12 cellular contexts compared by ENCODE assay signal in genomic region chr12:49903351-49903699, GRCh38. TPM values are rescaled to one million over a fixed set of nuclear protein-coding genes. Genes with fewer than 3 reads are reported as not detected.
DNase-seq lines count a peak whose midpoint lies in the region; ATAC-seq, FAIRE-seq and TF ChIP-seq lines count a peak whose summit lies in the region.
"Had no signal": no experiment of that assay in that cellular context is flagged by ENCODE, and none has a peak within 500 bp of the region (broad histone marks: within the 10 kb centered on the region; RNA-seq: fewer than 3 reads in every experiment).

No MANE protein-coding gene starts in this region.

- H3K4me1 Mint-ChIP-seq in activated CD4-positive, alpha-beta T cell treated with anti-CD3 and anti-CD28 coated beads, Interleukin-2, amount 10 ng/mL, durations not matched to agents 24 days and 14 days: peaks cover 9% of the 10 kb centered on the region
- H3K4me1 Mint-ChIP-seq in stimulated activated naive B cell treated with anti-CD40 and anti-IgM and Interleukin-4, amounts not matched to agents 10 μg/mL and 1 μg/mL and 100 μg/mL, for 72 hours: peaks cover 9 to 10% of the 10 kb centered on the region in 2 donors

- FAIRE-seq in kidney (lab: Jason Lieb, UNC): no peak
- FAIRE-seq: A204.1 had no signal

- H3K27ac Mint-ChIP-seq in activated CD4-positive, alpha-beta T cell treated with anti-CD3 and anti-CD28 coated beads, Interleukin-2, amount 10 ng/mL, durations not matched to agents 24 days and 14 days: no peak overlapping the region
- H3K27ac Mint-ChIP-seq in stimulated activated naive B cell treated with anti-CD40 and anti-IgM and Interleukin-4, amounts not matched to agents 10 μg/mL and 1 μg/mL and 100 μg/mL, for 72 hours: peak overlapping the region; percentile 27

- no peak for ATAC-seq in stimulated activated naive B cell treated with anti-CD40 and anti-IgM and Interleukin-4, amounts not matched to agents 10 μg/mL and 1 μg/mL and 100 μg/mL, for 72 hours (replicated peaks)
- ATAC-seq: left colon had no signal

- peak overlapping the region; percentile 59 for H3K4me3 Mint-ChIP-seq in activated CD4-positive, alpha-beta T cell treated with anti-CD3 and anti-CD28 coated beads, Interleukin-2, amount 10 ng/mL, durations not matched to agents 24 days and 14 days
- peak overlapping the region; percentile 54 to 73 for H3K4me3 Mint-ChIP-seq in stimulated activated naive B cell treated with anti-CD40 and anti-IgM and Interleukin-4, amounts not matched to agents 10 μg/mL and 1 μg/mL and 100 μg/mL, for 72 hours

- intact Hi-C loops in activated CD4-positive, alpha-beta T cell treated with anti-CD3 and anti-CD28 coated beads, Interleukin-2, amount 10 ng/mL, durations not matched to agents 24 days and 14 days (cut with micrococcal nuclease): no loop called here
- intact Hi-C loops in kidney (cut with DNase I) (no loop called here), ascending aorta (cut with DNase I) (no loop called here)

- no peaks in the 10 kb centered on the region for H3K27me3 ChIP-seq in adipocyte (replicated peaks; ENCODE audit: control insufficient read depth, insufficient read depth, low read length)
- no peaks in the 10 kb centered on the region for H3K27me3 ChIP-seq in ascending aorta

- H3K9me3 Mint-ChIP-seq in activated CD4-positive, alpha-beta T cell treated with anti-CD3 and anti-CD28 coated beads, Interleukin-2, amount 10 ng/mL, durations not matched to agents 24 days and 14 days: no peaks in the 10 kb centered on the region
- H3K9me3 Mint-ChIP-seq in stimulated activated naive B cell treated with anti-CD40 and anti-IgM and Interleukin-4, amounts not matched to agents 10 μg/mL and 1 μg/mL and 100 μg/mL, for 72 hours: no peaks in the 10 kb centered on the region

- H3K9me3 ChIP-seq in adipocyte (ENCODE audit: control insufficient read depth, low read length): no peaks in the 10 kb centered on the region
- no peaks in the 10 kb centered on the region for H3K9me3 ChIP-seq in kidney (ENCODE audit: control insufficient read depth in 1 of 2, low read length in 2 of 2)
- H3K9me3 ChIP-seq in ascending aorta: no peaks in the 10 kb centered on the region

- peaks cover 16% of the 10 kb centered on the region for H3K27me3 Mint-ChIP-seq in activated CD4-positive, alpha-beta T cell treated with anti-CD3 and anti-CD28 coated beads, Interleukin-2, amount 10 ng/mL, durations not matched to agents 24 days and 14 days
- peaks cover 46 to 68% of the 10 kb centered on the region in 2 donors for H3K27me3 Mint-ChIP-seq in stimulated activated naive B cell treated with anti-CD40 and anti-IgM and Interleukin-4, amounts not matched to agents 10 μg/mL and 1 μg/mL and 100 μg/mL, for 72 hours

- DNase-seq in activated CD4-positive, alpha-beta T cell treated with anti-CD3 and anti-CD28 coated beads, Interleukin-2, amount 10 ng/mL, durations not matched to agents 24 days and 14 days: no peak
- no peak for DNase-seq in activated CD4-positive, alpha-beta T cell treated with anti-CD3 and anti-CD28 coated beads, Interleukin-2, amount 50 U/mL, for 48 hours
- DNase-seq in adipocyte (ENCODE audit: low read depth) (no peak), kidney (peak; percentile 69), ascending aorta (ENCODE audit: low spot score in 2 of 2) (no peak), OCI-M2 (lab: John Stamatoyannopoulos, UW; ENCODE audit: unreplicated experiment) (no peak), OCI-M1 (lab: John Stamatoyannopoulos, UW) (no peak)
- DNase-seq in stimulated activated naive B cell treated with anti-CD40 and anti-IgM and Interleukin-4, amounts not matched to agents 10 μg/mL and 1 μg/mL and 100 μg/mL, for 72 hours: no peak
- DNase-seq: WERI-Rb-1 had no signal

- no peak overlapping the region for H3K27ac ChIP-seq in kidney (ENCODE audit: low read depth in 2 of 2, low read length in 2 of 2)
- no peak overlapping the region for H3K27ac ChIP-seq in ascending aorta
- H3K27ac ChIP-seq: WERI-Rb-1 had no signal

- no peaks in the 10 kb centered on the region for H3K36me3 Mint-ChIP-seq in activated CD4-positive, alpha-beta T cell treated with anti-CD3 and anti-CD28 coated beads, Interleukin-2, amount 10 ng/mL, durations not matched to agents 24 days and 14 days (ENCODE audit: low read depth)
- no peaks in the 10 kb centered on the region for H3K36me3 Mint-ChIP-seq in stimulated activated naive B cell treated with anti-CD40 and anti-IgM and Interleukin-4, amounts not matched to agents 10 μg/mL and 1 μg/mL and 100 μg/mL, for 72 hours

- H3K36me3 ChIP-seq in adipocyte (ENCODE audit: control insufficient read depth, insufficient read depth, low read length, severe bottlenecking) (no peaks in the 10 kb centered on the region), kidney (ENCODE audit: control insufficient read depth in 1 of 2, insufficient read depth in 2 of 2, low read length in 2 of 2) (no peaks in the 10 kb centered on the region), ascending aorta (no peaks in the 10 kb centered on the region)
- H3K36me3 ChIP-seq: WERI-Rb-1 had no signal

- H3K9ac ChIP-seq in adipocyte (ENCODE audit: low read length) (no peak overlapping the region), kidney (ENCODE audit: low read length in 2 of 2) (no peak overlapping the region)

- H3K4me3 ChIP-seq in adipocyte (ENCODE audit: low read length): peak overlapping the region; percentile 34
- no peak overlapping the region for H3K4me3 ChIP-seq in kidney (ENCODE audit: low read length in 2 of 2)
- H3K4me3 ChIP-seq in ascending aorta: peak overlapping the region in 1 of 2 donors; percentile 69

- H3K4me1 ChIP-seq in adipocyte (ENCODE audit: control insufficient read depth, insufficient read depth, low read length) (no peaks in the 10 kb centered on the region), kidney (ENCODE audit: control insufficient read depth in 1 of 2, insufficient read depth in 1 of 2, low read depth in 1 of 2, low read length in 2 of 2) (peaks cover 0 to 4% of the 10 kb centered on the region in 2 donors), ascending aorta (peaks cover 0 to 2% of the 10 kb centered on the region in 2 donors)

- TF ChIP-seq CTCF in kidney (IDR thresholded peaks at IDR 0.05; ENCODE audit: borderline replicate concordance, extremely low read depth, insufficient read depth) (no peak), ascending aorta (IDR thresholded peaks at IDR 0.05) (no peak)

RNA-seq across cellular contexts. Expression of gene FAIM2, which starts 0.4 kb away (rescaled TPM):
- total RNA-seq in activated CD4-positive, alpha-beta T cell treated with anti-CD3 and anti-CD28 coated beads, Interleukin-2, amount 10 ng/mL, durations not matched to agents 24 days and 14 days: 0.30 and 0.54 TPM in 2 replicates
- 5.5 TPM for total RNA-seq in kidney
- 1.3 TPM for polyA plus RNA-seq in kidney (ENCODE audit: insufficient read depth, low read depth, low replicate concordance)
- total RNA-seq in ascending aorta: 0.75 TPM
- total RNA-seq: dermis blood vessel endothelial cell had no signal

RNA-seq across cellular contexts. Expression of gene AQP2, which starts 47.2 kb away (rescaled TPM):
- not detected in 2 replicates for total RNA-seq in activated CD4-positive, alpha-beta T cell treated with anti-CD3 and anti-CD28 coated beads, Interleukin-2, amount 10 ng/mL, durations not matched to agents 24 days and 14 days
- 122 TPM for total RNA-seq in kidney
- polyA plus RNA-seq in kidney (ENCODE audit: insufficient read depth, low read depth, low replicate concordance): 666 TPM
- not detected for total RNA-seq in ascending aorta
- total RNA-seq: dermis blood vessel endothelial cell, left colon had no signal

RNA-seq across cellular contexts. Expression of gene AQP5, which starts 58.3 kb away (rescaled TPM):
- total RNA-seq in activated CD4-positive, alpha-beta T cell treated with anti-CD3 and anti-CD28 coated beads, Interleukin-2, amount 10 ng/mL, durations not matched to agents 24 days and 14 days: not detected in 2 replicates
- 0.91 TPM for total RNA-seq in kidney
- polyA plus RNA-seq in kidney (ENCODE audit: insufficient read depth, low read depth, low replicate concordance): 0.99 TPM
- not detected for total RNA-seq in ascending aorta
- total RNA-seq: left colon had no signal

Comparison
In these comparisons a context has a peak if more than half of its experiments do, and no peak if none do; other contexts are left out.
1. RNA of gene AQP2, which starts 47.2 kb away (total RNA-seq): 122 TPM in kidney (single experiment); not detected in activated CD4-positive, alpha-beta T cell treated with anti-CD3 and anti-CD28 coated beads, Interleukin-2, amount 10 ng/mL, durations not matched to agents 24 days and 14 days and not detected in ascending aorta (single experiment); every median in the first group is over 100 times any median in the second.